11 cellular contexts compared by ENCODE assay signal in the genomic region with DNA sequence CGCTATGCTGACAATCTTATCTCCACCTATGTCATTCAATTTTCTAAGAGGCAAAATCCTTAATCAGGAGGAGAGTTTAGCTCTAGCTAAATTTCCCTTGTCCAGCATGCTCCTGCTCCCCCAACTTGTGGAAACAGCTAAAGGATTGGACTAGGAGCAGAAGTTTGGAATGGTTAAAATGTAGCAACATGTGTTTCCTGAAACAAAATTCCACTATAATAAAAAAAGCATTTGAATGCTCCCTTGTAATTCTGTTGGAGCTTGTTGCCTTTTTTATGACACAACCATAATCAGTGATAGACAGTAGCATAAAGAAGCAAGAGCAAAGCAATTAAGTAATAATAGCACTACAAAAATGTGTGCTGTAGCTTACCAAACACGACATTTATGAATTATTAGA. TPM values are rescaled to one million over a fixed set of nuclear protein-coding genes. Genes with fewer than 3 reads are reported as not detected.
A peak's percentile ranks its signal among the peaks of the same experiment; 100 is the strongest.
DNase-seq lines count a peak whose midpoint lies in the region; ATAC-seq and TF ChIP-seq lines count a peak whose summit lies in the region.
"Had no signal": no experiment of that assay in that cellular context is flagged by ENCODE, and none has a peak within 500 bp of the region (broad histone marks: within the 10 kb centered on the region; RNA-seq: fewer than 3 reads in every experiment).

No MANE protein-coding gene starts in this region.

- no peak for TF ChIP-seq CTCF in SK-N-SH (IDR thresholded peaks at IDR 0.05)
- TF ChIP-seq CTCF in smooth muscle cell (IDR thresholded peaks at IDR 0.05; ENCODE audit: borderline replicate concordance, insufficient read depth, poor library complexity, severe bottlenecking) = no peak

- peaks cover 100% of the 10 kb centered on the region for H4K20me1 ChIP-seq in SK-N-SH (ENCODE audit: insufficient read depth)
- H4K20me1 ChIP-seq in smooth muscle cell (ENCODE audit: low read depth) = peaks cover 100% of the 10 kb centered on the region

- CTCF ChIA-PET in SK-N-SH (lab: Yijun Ruan, JAX) = no interaction called here

- peak overlapping the region; percentile 6 to 8; a peak in 2 of 4 replicates for H3K27ac ChIP-seq in SK-N-SH (ENCODE audit: low read depth in 2 of 2, low read length in 1 of 2)
- peak overlapping the region; percentile 15 for H3K27ac ChIP-seq in smooth muscle cell (ENCODE audit: low read depth)

- H3K27me3 ChIP-seq in SK-N-SH (ENCODE audit: insufficient read depth) = no peaks in the 10 kb centered on the region
- no peaks in the 10 kb centered on the region for H3K27me3 ChIP-seq in smooth muscle cell (ENCODE audit: low read depth)

- POLR2A ChIA-PET in SK-N-SH (lab: Yijun Ruan, JAX) = interaction anchor here (1.4 kb wide), 1 partner anchor 140 kb away, joined by 3 read pairs; a partner anchor contains a TSS

- TF ChIP-seq EP300 in SK-N-SH (IDR thresholded peaks at IDR 0.05; ENCODE audit: borderline replicate concordance in 1 of 2, low read depth in 1 of 2, low read length in 1 of 2) = no peak

- H3K79me2 ChIP-seq in SK-N-SH (ENCODE audit: insufficient read depth) (peaks cover 100% of the 10 kb centered on the region), smooth muscle cell (ENCODE audit: low read depth) (peaks cover 100% of the 10 kb centered on the region)

- 0 out of 2 replicates have a peak overlapping the region, but pooled peaks have one; percentile 18 for H3K4me2 ChIP-seq in SK-N-SH
- H3K4me2 ChIP-seq in smooth muscle cell = peak overlapping the region; percentile 98

- ATAC-seq in activated T-cell treated with anti-CD3 and anti-CD28 coated beads, Interleukin-2, amount 50 U/mL, for 4 hours = no peak
- no peak for ATAC-seq in GM21381 (IDR thresholded peaks at IDR 0.05; ENCODE audit: unreplicated experiment)

- H3K36me3 Mint-ChIP-seq in activated T-cell treated with anti-CD3 and anti-CD28 coated beads, Interleukin-2, amount 50 U/mL, for 4 hours (ENCODE audit: insufficient read depth) = peaks cover 43% of the 10 kb centered on the region

- no peaks in the 10 kb centered on the region for H3K9me2 ChIP-seq in SK-N-SH

- H3K4me1 ChIP-seq in SK-N-SH (ENCODE audit: control insufficient read depth in 1 of 2, insufficient read depth in 2 of 2, low read depth in 1 of 2, low read length in 1 of 2) (peaks cover 24 to 62% of the 10 kb centered on the region in 2 experiments), smooth muscle cell (ENCODE audit: low read depth) (peaks cover 61% of the 10 kb centered on the region)

- H3K36me3 ChIP-seq in SK-N-SH (replicated peaks in 1 of 2; ENCODE audit: control insufficient read depth in 1 of 2, insufficient read depth in 2 of 2, low read length in 1 of 2) (peaks cover 2 to 26% of the 10 kb centered on the region in 2 experiments), smooth muscle cell (ENCODE audit: low read depth) (no peaks in the 10 kb centered on the region)

- WGBS in SK-N-SH (ENCODE audit: low lambda C conversion rate) = 55% methylated on average over 2 of the region's 2 CpGs
- 71% methylated on average over 2 of the region's 2 CpGs for WGBS in smooth muscle cell (ENCODE audit: low lambda C conversion rate)

- H3F3A ChIP-seq in SK-N-SH (replicated peaks; ENCODE audit: insufficient read depth) = peaks cover 15% of the 10 kb centered on the region
- H3F3A ChIP-seq in smooth muscle cell (ENCODE audit: low read depth) = peaks cover 30% of the 10 kb centered on the region

- H3K4me3 Mint-ChIP-seq in activated T-cell treated with anti-CD3 and anti-CD28 coated beads, Interleukin-2, amount 50 U/mL, for 4 hours = peak overlapping the region; percentile 94
- H3K4me3 Mint-ChIP-seq: nephron progenitor cell had no signal

- H3K27me3 Mint-ChIP-seq in activated T-cell treated with anti-CD3 and anti-CD28 coated beads, Interleukin-2, amount 50 U/mL, for 4 hours (ENCODE audit: low read depth) = no peaks in the 10 kb centered on the region

- H3K9me3 ChIP-seq in SK-N-SH = no peaks in the 10 kb centered on the region
- H3K9me3 ChIP-seq in smooth muscle cell (replicated peaks; ENCODE audit: low read depth) = no peaks in the 10 kb centered on the region

- no peak for DNase-seq in activated T-cell treated with anti-CD3 and anti-CD28 coated beads, Interleukin-2, amount 50 U/mL, for 4 hours
- DNase-seq in activated T-cell treated with anti-CD3 and anti-CD28 coated beads, Interleukin-2, amount 50 U/mL, for 1 hour = no peak
- DNase-seq in SK-N-SH (no peak), fibroblast of gingiva (ENCODE audit: low read depth) (peak; percentile 52), smooth muscle cell (lab: John Stamatoyannopoulos, UW; ENCODE audit: unreplicated experiment) (no peak), NCI-H2107 treated with DMSO at 0.1 percent for 48 hours (lab: John Stamatoyannopoulos, UW; ENCODE audit: unreplicated experiment) (no peak), OCI-M2 (lab: John Stamatoyannopoulos, UW; ENCODE audit: unreplicated experiment) (no peak)
- DNase-seq: AML-193; effector CD8-positive, alpha-beta T cell; nephron progenitor cell had no signal

- H2AFZ ChIP-seq in SK-N-SH (ENCODE audit: low read depth) (no peak overlapping the region), smooth muscle cell (ENCODE audit: low read depth) (no peak overlapping the region)

- H3K4me3 ChIP-seq in SK-N-SH (ENCODE audit: low read depth in 2 of 2, low read length in 1 of 2) (no peak overlapping the region), smooth muscle cell (no peak overlapping the region)

- H3K9ac ChIP-seq in SK-N-SH (no peak overlapping the region), smooth muscle cell (ENCODE audit: low read depth) (no peak overlapping the region)

- TF ChIP-seq RAD21 in SK-N-SH (IDR thresholded peaks at IDR 0.05; ENCODE audit: low read length) = no peak

- no peaks in the 10 kb centered on the region for H3K9me3 Mint-ChIP-seq in activated T-cell treated with anti-CD3 and anti-CD28 coated beads, Interleukin-2, amount 50 U/mL, for 4 hours
- H3K9me3 Mint-ChIP-seq: nephron progenitor cell had no signal

- H3K4me1 Mint-ChIP-seq in activated T-cell treated with anti-CD3 and anti-CD28 coated beads, Interleukin-2, amount 50 U/mL, for 4 hours (ENCODE audit: low read depth) = peaks cover 95% of the 10 kb centered on the region

TF ChIP-seq in SK-N-SH, 30 proteins besides CTCF, POLR2A, EP300 and RAD21:
- TF ChIP-seq EZH2phosphoT487 (IDR thresholded peaks at IDR 0.05; ENCODE audit: borderline replicate concordance, low read depth) = no peak
- no peak for TF ChIP-seq SIN3A (IDR thresholded peaks at IDR 0.05; ENCODE audit: borderline replicate concordance, low read depth, low read length)
- TF ChIP-seq, protein P1, sequence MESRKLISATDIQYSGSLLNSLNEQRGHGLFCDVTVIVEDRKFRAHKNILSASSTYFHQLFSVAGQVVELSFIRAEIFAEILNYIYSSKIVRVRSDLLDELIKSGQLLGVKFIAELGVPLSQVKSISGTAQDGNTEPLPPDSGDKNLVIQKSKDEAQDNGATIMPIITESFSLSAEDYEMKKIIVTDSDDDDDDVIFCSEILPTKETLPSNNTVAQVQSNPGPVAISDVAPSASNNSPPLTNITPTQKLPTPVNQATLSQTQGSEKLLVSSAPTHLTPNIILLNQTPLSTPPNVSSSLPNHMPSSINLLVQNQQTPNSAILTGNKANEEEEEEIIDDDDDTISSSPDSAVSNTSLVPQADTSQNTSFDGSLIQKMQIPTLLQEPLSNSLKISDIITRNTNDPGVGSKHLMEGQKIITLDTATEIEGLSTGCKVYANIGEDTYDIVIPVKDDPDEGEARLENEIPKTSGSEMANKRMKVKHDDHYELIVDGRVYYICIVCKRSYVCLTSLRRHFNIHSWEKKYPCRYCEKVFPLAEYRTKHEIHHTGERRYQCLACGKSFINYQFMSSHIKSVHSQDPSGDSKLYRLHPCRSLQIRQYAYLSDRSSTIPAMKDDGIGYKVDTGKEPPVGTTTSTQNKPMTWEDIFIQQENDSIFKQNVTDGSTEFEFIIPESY (IDR thresholded peaks at IDR 0.05; ENCODE audit: borderline replicate concordance, low read depth) = no peak
- TF ChIP-seq NFIC (IDR thresholded peaks at IDR 0.05; ENCODE audit: borderline replicate concordance) = no peak
- TF ChIP-seq RFX5 (IDR thresholded peaks at IDR 0.05; ENCODE audit: low read length) = no peak
- no peak for TF ChIP-seq CHD2 (IDR thresholded peaks at IDR 0.05; ENCODE audit: low read length, partially characterized antibody)
- TF ChIP-seq JUND (IDR thresholded peaks at IDR 0.05) = no peak
- TF ChIP-seq, protein P2, sequence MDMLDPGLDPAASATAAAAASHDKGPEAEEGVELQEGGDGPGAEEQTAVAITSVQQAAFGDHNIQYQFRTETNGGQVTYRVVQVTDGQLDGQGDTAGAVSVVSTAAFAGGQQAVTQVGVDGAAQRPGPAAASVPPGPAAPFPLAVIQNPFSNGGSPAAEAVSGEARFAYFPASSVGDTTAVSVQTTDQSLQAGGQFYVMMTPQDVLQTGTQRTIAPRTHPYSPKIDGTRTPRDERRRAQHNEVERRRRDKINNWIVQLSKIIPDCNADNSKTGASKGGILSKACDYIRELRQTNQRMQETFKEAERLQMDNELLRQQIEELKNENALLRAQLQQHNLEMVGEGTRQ (IDR thresholded peaks at IDR 0.05; ENCODE audit: borderline replicate concordance, low read depth, low read length) = no peak

RNA-seq across cellular contexts. Expression of a gene that starts 6.9 kb away (rescaled TPM):
- 100 to 1,000 TPM; 517 to 534 (median 529) TPM for total RNA-seq in activated T-cell treated with anti-CD3 and anti-CD28 coated beads, Interleukin-2, amount 50 U/mL, for 4 hours
- polyA plus RNA-seq in SK-N-SH (2012; rRNA removed) = 90.8 and 111 TPM in 2 replicates
- 130 and 172 TPM in 2 replicates for polyA plus RNA-seq in SK-N-SH (2012; cell fraction: cytosol; rRNA removed)
- polyA plus RNA-seq in SK-N-SH (2012; cell fraction: nucleus; rRNA removed) = 35.2 and 85.3 TPM in 2 replicates
- total RNA-seq in smooth muscle cell = 257 and 263 TPM in 2 replicates
- 173 and 199 TPM in 2 replicates for polyA plus RNA-seq in smooth muscle cell
